ENCODE assay signal across 8 cellular contexts in the genomic region with DNA sequence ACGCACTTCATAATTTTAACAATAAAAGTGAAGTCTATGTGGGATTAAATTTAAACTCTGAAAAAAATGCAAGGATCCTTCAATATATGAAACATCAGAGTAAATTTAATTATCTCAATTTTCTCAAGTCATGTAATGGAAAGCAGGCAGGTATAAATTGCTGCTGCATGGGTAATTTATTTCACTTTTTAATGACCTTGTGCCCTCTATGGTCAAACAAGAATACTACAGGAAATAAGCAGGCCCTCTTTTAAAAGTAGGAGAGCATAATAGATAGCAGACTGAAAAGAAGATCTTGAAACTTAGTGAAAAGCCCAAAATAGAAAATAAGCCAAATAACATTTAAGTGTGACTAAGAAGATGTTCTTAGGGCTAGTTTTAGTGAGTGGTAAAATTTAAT.
DNase-seq lines count a peak whose midpoint lies in the region; ATAC-seq and TF ChIP-seq lines count a peak whose summit lies in the region.

No MANE protein-coding gene starts in this region.

- DNase-seq in AG09309 (ENCODE audit: low read depth) (no peak), NOMO-1 treated with DMSO at 0.1 percent for 48 hours (lab: John Stamatoyannopoulos, UW; ENCODE audit: unreplicated experiment) (peak; percentile 52), fibroblast of pulmonary artery (ENCODE audit: low read depth) (peak; percentile 28), COR-L47 (lab: John Stamatoyannopoulos, UW) (no peak)
- no peak for DNase-seq in effector memory CD4-positive, alpha-beta T cell

- ATAC-seq in GM18909 (IDR thresholded peaks at IDR 0.05; ENCODE audit: poor library complexity, unreplicated experiment) (peak; percentile 71), GM21526 (IDR thresholded peaks at IDR 0.05; ENCODE audit: low FRiP score, unreplicated experiment) (no peak), HG02588 (IDR thresholded peaks at IDR 0.05; ENCODE audit: unreplicated experiment) (no peak)

- H3K36me3 ChIP-seq in effector memory CD4-positive, alpha-beta T cell (ENCODE audit: control insufficient read depth, insufficient read depth, low read length): no peaks in the 10 kb centered on the region

- no peak overlapping the region for H3K27ac ChIP-seq in effector memory CD4-positive, alpha-beta T cell (ENCODE audit: insufficient read depth, low read length, poor library complexity, severe bottlenecking)

- H3K27me3 ChIP-seq in effector memory CD4-positive, alpha-beta T cell (replicated peaks; ENCODE audit: control insufficient read depth, insufficient read depth, low read length, poor library complexity, severe bottlenecking): no peaks in the 10 kb centered on the region

- H3K4me1 ChIP-seq in effector memory CD4-positive, alpha-beta T cell (ENCODE audit: control insufficient read depth, insufficient read depth, low read length, poor library complexity, severe bottlenecking): no peaks in the 10 kb centered on the region

- TF ChIP-seq CTCF in AG09309 (IDR thresholded peaks at IDR 0.05; ENCODE audit: control insufficient read depth, insufficient read depth, low read depth, low read length, missing control alignments) (peak; percentile 12), fibroblast of pulmonary artery (IDR thresholded peaks at IDR 0.05; ENCODE audit: low read length, missing control alignments) (peak; percentile 36)

- H3K4me3 ChIP-seq in AG09309 (ENCODE audit: control insufficient read depth, low read depth, low read length) (no peak overlapping the region), fibroblast of pulmonary artery (replicated peaks; ENCODE audit: low read depth, low read length) (no peak overlapping the region)
- H3K4me3 ChIP-seq in effector memory CD4-positive, alpha-beta T cell (ENCODE audit: insufficient read depth, low read depth, low read length, poor library complexity, severe bottlenecking): no peak overlapping the region

- no peaks in the 10 kb centered on the region for H3K9me3 ChIP-seq in effector memory CD4-positive, alpha-beta T cell (ENCODE audit: control insufficient read depth, low read length)

Comparison
In these comparisons a context has a peak if more than half of its experiments do, and no peak if none do; other contexts are left out.
1. DNase-seq: peak in NOMO-1 treated with DMSO at 0.1 percent for 48 hours (single experiment) and fibroblast of pulmonary artery (single experiment); none in AG09309 (single experiment), effector memory CD4-positive, alpha-beta T cell (0 of 3) and COR-L47 (single experiment).